ENCODE assay signal across 1 cellular context in the genomic region with DNA sequence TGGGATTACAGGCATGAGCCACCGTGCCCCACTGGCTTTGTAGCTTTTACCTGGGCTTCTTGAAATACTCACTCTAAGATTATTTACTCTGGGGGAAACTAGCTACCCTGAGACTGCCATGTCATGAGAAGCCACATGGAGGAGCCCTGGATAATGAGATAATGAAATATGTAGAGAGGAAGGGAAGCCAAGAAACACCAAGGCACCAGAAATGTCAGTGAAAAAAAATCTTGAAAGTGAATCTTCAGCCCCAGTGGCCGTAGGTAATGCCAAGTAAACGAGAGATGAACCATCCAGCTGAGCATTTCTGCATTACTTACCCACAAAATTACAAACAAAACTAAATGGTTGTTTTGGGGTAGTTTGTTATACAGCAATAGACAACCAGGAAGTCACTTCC.
TF ChIP-seq lines count a peak whose summit lies in the region.

No MANE protein-coding gene starts in this region.

TF ChIP-seq in GM23338, 12 proteins besides CTCF, POLR2A, EP300 and RAD21 (continued from another document):
- TF ChIP-seq, protein P1, sequence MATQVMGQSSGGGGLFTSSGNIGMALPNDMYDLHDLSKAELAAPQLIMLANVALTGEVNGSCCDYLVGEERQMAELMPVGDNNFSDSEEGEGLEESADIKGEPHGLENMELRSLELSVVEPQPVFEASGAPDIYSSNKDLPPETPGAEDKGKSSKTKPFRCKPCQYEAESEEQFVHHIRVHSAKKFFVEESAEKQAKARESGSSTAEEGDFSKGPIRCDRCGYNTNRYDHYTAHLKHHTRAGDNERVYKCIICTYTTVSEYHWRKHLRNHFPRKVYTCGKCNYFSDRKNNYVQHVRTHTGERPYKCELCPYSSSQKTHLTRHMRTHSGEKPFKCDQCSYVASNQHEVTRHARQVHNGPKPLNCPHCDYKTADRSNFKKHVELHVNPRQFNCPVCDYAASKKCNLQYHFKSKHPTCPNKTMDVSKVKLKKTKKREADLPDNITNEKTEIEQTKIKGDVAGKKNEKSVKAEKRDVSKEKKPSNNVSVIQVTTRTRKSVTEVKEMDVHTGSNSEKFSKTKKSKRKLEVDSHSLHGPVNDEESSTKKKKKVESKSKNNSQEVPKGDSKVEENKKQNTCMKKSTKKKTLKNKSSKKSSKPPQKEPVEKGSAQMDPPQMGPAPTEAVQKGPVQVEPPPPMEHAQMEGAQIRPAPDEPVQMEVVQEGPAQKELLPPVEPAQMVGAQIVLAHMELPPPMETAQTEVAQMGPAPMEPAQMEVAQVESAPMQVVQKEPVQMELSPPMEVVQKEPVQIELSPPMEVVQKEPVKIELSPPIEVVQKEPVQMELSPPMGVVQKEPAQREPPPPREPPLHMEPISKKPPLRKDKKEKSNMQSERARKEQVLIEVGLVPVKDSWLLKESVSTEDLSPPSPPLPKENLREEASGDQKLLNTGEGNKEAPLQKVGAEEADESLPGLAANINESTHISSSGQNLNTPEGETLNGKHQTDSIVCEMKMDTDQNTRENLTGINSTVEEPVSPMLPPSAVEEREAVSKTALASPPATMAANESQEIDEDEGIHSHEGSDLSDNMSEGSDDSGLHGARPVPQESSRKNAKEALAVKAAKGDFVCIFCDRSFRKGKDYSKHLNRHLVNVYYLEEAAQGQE (IDR thresholded peaks at IDR 0.05; ENCODE audit: unreplicated experiment): no peak
